Comparison of ENCODE assay signal across 1 cellular context in genomic region chr11:117221775-117222517, GRCh38.
TF ChIP-seq lines count a peak whose summit lies in the region.

No MANE protein-coding gene starts in this region.

TF ChIP-seq in HEK293, 187 proteins besides CTCF, POLR2A, EP300 and RAD21 (continued from another document):
- TF ChIP-seq ZNF645 (tag by site-specific recombination; IDR thresholded peaks at IDR 0.05) (no peak), ZNF791 (tag by site-specific recombination; IDR thresholded peaks at IDR 0.05) (no peak), ZNF146 (tag by site-specific recombination; IDR thresholded peaks at IDR 0.05) (no peak), PBX3 (CRISPR knock-in tag; IDR thresholded peaks at IDR 0.05) (no peak), ZNF670 (tag by site-specific recombination; IDR thresholded peaks at IDR 0.05; ENCODE audit: low read depth) (no peak), ZBTB26 (tag by site-specific recombination; optimal IDR thresholded peaks at IDR 0.05) (no peak), ZNF510 (tag by site-specific recombination; IDR thresholded peaks at IDR 0.05; ENCODE audit: insufficient replicate concordance) (no peak), ZBTB10 (tag by site-specific recombination; IDR thresholded peaks at IDR 0.05) (no peak), ZFP37 (tag by site-specific recombination; IDR thresholded peaks at IDR 0.05) (no peak), ZBTB11 (tag by site-specific recombination; conservative IDR thresholded peaks at IDR 0.05; ENCODE audit: low read depth) (no peak), ZBTB6 (tag by site-specific recombination; IDR thresholded peaks at IDR 0.05) (peak; percentile 98), ZNF324 (tag by site-specific recombination; IDR thresholded peaks at IDR 0.05) (no peak), GFI1B (tag by site-specific recombination; IDR thresholded peaks at IDR 0.05) (no peak), SETDB1 (IDR thresholded peaks at IDR 0.05; ENCODE audit: insufficient read length, low read length) (no peak), ZNF776 (tag by site-specific recombination; IDR thresholded peaks at IDR 0.05; ENCODE audit: borderline replicate concordance) (no peak), BCL11A (tag by site-specific recombination; IDR thresholded peaks at IDR 0.05; ENCODE audit: low read depth) (no peak), PRDM6 (tag by site-specific recombination; IDR thresholded peaks at IDR 0.05) (peak; percentile 72), ZNF350 (tag by site-specific recombination; IDR thresholded peaks at IDR 0.05) (no peak), ZBTB1 (tag by site-specific recombination; IDR thresholded peaks at IDR 0.05) (no peak), ZNF335 (tag by site-specific recombination; conservative IDR thresholded peaks at IDR 0.05) (peak; percentile 25; the same call in 1 of the 2 replicates), ZNF175 (tag by site-specific recombination; IDR thresholded peaks at IDR 0.05) (no peak), ZNF2 (tag by site-specific recombination; IDR thresholded peaks at IDR 0.05) (no peak), ZNF785 (tag by site-specific recombination; IDR thresholded peaks at IDR 0.05) (no peak), SCRT1 (tag by site-specific recombination; IDR thresholded peaks at IDR 0.05; ENCODE audit: borderline replicate concordance) (peak; percentile 73; the same call in 1 of the 2 replicates), ZNF830 (tag by site-specific recombination; IDR thresholded peaks at IDR 0.05; ENCODE audit: low read depth) (no peak), ZFHX2 (tag by site-specific recombination; conservative IDR thresholded peaks at IDR 0.05) (peak; percentile 90), ZNF114 (tag by site-specific recombination; IDR thresholded peaks at IDR 0.05) (no peak), ZNF610 (tag by site-specific recombination; IDR thresholded peaks at IDR 0.05; ENCODE audit: borderline replicate concordance) (no peak)
TF ChIP-seq in HEK293: peak in this region for 24.
